8 cellular contexts compared by ENCODE assay signal in the genomic region with DNA sequence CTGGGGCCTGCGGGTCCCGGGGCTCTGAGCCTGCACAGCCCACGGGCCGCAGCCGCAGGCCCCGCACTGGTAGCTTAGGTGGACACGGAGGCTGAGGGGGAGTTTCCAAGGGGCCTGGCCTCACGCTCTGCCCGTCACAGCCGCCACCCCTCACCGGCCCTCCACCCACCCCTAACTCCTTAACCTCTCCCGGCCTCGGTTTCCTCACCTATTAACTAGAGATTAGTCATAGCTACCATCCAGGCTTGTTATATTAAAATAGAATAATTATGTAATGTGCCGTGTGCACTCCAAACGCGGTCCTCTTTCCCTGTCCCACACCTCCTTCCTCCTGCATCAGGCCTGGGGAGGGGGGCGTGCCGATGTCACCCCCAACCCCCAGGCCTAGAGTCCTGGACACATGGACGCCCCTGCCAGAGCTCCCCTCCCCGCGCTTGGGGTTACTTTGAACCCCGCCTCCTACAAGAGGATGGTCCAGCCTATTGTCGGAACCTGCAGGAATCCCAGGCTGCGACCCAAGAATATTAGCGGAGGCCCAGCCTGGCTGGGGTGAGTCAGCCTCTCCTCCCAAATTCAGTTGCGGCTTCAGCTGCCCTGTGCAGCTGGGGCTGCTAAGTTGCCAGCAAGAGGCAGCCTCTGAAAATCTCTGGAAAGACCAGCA. TPM values are rescaled to one million over a fixed set of nuclear protein-coding genes. Genes with fewer than 3 reads are reported as not detected.
DNase-seq lines count a peak whose midpoint lies in the region; ATAC-seq and TF ChIP-seq lines count a peak whose summit lies in the region.

No MANE protein-coding gene starts in this region.

- peak overlapping the region; percentile 59 to 68 (median 64) for H3K4me3 Mint-ChIP-seq in T-cell
- H3K4me3 Mint-ChIP-seq in neural crest cell: peak overlapping the region; percentile 49

- H3K9me3 Mint-ChIP-seq in T-cell (no peaks in the 10 kb centered on the region), neural crest cell (no peaks in the 10 kb centered on the region)

- no peak for TF ChIP-seq CTCF in neural crest cell (conservative IDR thresholded peaks at IDR 0.05)

- H3K27ac Mint-ChIP-seq in T-cell (peak overlapping the region; percentile 87 to 91), neural crest cell (ENCODE audit: unreplicated experiment) (no peak overlapping the region)

- peaks cover 5% of the 10 kb centered on the region for H3K27me3 ChIP-seq in H7 (ENCODE audit: control insufficient read depth, insufficient read depth, low read length)

- peak overlapping the region; percentile 47 for H3K4me3 ChIP-seq in H7 (ENCODE audit: insufficient read depth, low read depth, low read length)

- DNase-seq in H7 (peak; percentile 79), T-cell (no peak), fibroblast of gingiva (ENCODE audit: low read depth) (peak; percentile 90), neural crest cell (ENCODE audit: low read depth, low spot score) (no peak), NCI-H128 (lab: John Stamatoyannopoulos, UW; ENCODE audit: unreplicated experiment) (no peak), NCI-H510A treated with DMSO at 0.1 percent for 48 hours (lab: John Stamatoyannopoulos, UW) (no peak), DMS79 (lab: John Stamatoyannopoulos, UW) (no peak)

- H3K36me3 Mint-ChIP-seq in T-cell: no peaks in the 10 kb centered on the region
- H3K36me3 Mint-ChIP-seq in neural crest cell (ENCODE audit: low read depth): no peaks in the 10 kb centered on the region

- CTCF ChIA-PET in T-cell (lab: Charles Lee): interaction anchor here in 1 of 2 donors (0.7 kb wide), 1 partner anchor 15 kb away, joined by 6 read pairs; no protein-coding TSS in a partner anchor

- peaks cover 68 to 81% (median 72%) of the 10 kb centered on the region in 3 donors for H3K4me1 Mint-ChIP-seq in T-cell
- H3K4me1 Mint-ChIP-seq in neural crest cell: peaks cover 4% of the 10 kb centered on the region

- POLR2A ChIA-PET in T-cell (lab: Charles Lee): no interaction called here

- ATAC-seq in T-cell (replicated peaks in 1 of 4) (no peak), HG03025 (IDR thresholded peaks at IDR 0.05; ENCODE audit: low FRiP score, unreplicated experiment) (no peak)

- H3K27me3 Mint-ChIP-seq in T-cell: no peaks in the 10 kb centered on the region
- peaks cover 21% of the 10 kb centered on the region for H3K27me3 Mint-ChIP-seq in neural crest cell (ENCODE audit: low read depth)

- H3K36me3 ChIP-seq in H7 (replicated peaks; ENCODE audit: control insufficient read depth, insufficient read depth, low read length): no peaks in the 10 kb centered on the region

RNA-seq across cellular contexts. Expression of gene SOCS3, which starts 17.3 kb away (rescaled TPM):
- 13.3 and 26.9 TPM in 2 replicates for total RNA-seq in H7 (2014; rRNA removed; shearing (Covaris generic))
- 100 to 1,000 TPM in 2 of 5 donors, 10 to 100 TPM in 3; 14.2 to 248 (median 19.9) TPM for total RNA-seq in T-cell
- total RNA-seq in neural crest cell: 5.4 and 6.1 TPM in 2 replicates

RNA-seq across cellular contexts. Expression of gene PGS1, which starts 35.9 kb away (rescaled TPM):
- 63.7 and 71.8 TPM in 2 replicates for total RNA-seq in H7 (2014; rRNA removed; shearing (Covaris generic))
- 10 to 100 TPM; 60.5 to 87.2 (median 78.9) TPM for total RNA-seq in T-cell
- total RNA-seq in neural crest cell: 42.7 and 52.0 TPM in 2 replicates

Comparison
In these comparisons a context has a peak if more than half of its experiments do, and no peak if none do; other contexts are left out.
1. DNase-seq: peak in H7 (single experiment) and fibroblast of gingiva (single experiment); none in T-cell (0 of 34), neural crest cell (single experiment), NCI-H128 (single experiment), NCI-H510A treated with DMSO at 0.1 percent for 48 hours (single experiment) and DMS79 (single experiment).